In the genomic region with DNA sequence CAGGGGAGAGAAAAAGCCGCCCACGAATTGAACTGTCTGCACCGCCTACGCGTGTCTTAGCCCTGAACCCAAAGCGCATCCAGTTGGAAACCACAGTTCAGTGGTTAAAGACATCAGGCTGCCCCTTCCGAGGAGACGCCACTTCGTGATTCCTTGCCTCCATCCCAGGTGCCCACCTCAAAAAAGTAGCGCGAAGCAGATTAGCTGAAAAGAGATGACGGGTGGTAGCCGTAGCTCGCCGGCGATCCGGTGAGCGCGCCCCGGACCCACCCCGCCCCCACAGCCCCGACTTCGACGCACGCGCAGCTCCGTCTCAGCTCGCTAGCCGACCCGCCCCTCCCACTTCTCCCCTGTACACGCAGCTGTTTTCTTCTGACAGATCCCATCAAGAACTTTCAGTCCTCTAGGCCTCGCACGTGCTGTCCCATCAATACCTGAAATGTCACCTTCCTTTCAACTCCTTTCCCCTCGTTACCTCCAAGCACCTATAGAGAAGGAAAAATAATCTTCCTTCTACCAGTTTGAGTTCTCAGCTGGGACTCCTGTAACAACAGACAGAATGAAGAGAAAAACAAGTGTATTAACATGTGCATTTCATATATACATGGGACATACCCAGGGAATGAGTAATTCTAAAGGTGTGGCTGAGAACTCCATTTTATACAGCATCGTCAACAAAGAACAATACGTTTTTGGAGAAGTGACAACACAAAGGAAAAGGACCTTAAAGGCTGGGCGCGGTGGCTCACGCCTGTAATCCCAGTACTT, we compare ENCODE assay signal across 1 cellular context.
TF ChIP-seq lines count a peak whose summit lies in the region.

No MANE protein-coding gene starts in this region.

TF ChIP-seq in K562, 482 proteins besides CTCF, POLR2A, EP300 and RAD21 (continued from another document and continues in another):
- TF ChIP-seq PREB (CRISPR knock-in tag; IDR thresholded peaks at IDR 0.05) (no peak), TCF15 (CRISPR knock-in tag; IDR thresholded peaks at IDR 0.05) (no peak), SIX5 (IDR thresholded peaks at IDR 0.05; ENCODE audit: borderline replicate concordance in 1 of 2, insufficient read depth in 1 of 2, low read depth in 1 of 2, low read length in 2 of 2) (no peak), STAT5A (IDR thresholded peaks at IDR 0.05; ENCODE audit: borderline replicate concordance, low read length) (no peak), SLC30A9 (CRISPR knock-in tag; IDR thresholded peaks at IDR 0.05) (no peak), KLF16 (IDR thresholded peaks at IDR 0.05) (0 out of 2 replicates have a peak, but pooled peaks have one; percentile 21), THAP7 (CRISPR knock-in tag; IDR thresholded peaks at IDR 0.05) (no peak), MTA3 (IDR thresholded peaks at IDR 0.05; ENCODE audit: borderline replicate concordance) (no peak), SREBF2 (CRISPR knock-in tag; IDR thresholded peaks at IDR 0.05) (no peak), STAT5B (CRISPR knock-in tag; IDR thresholded peaks at IDR 0.05) (no peak), MED1 (CRISPR knock-in tag; IDR thresholded peaks at IDR 0.05; ENCODE audit: borderline replicate concordance) (no peak), ZNF583 (CRISPR knock-in tag; IDR thresholded peaks at IDR 0.05) (no peak), CREB1 (IDR thresholded peaks at IDR 0.05) (no peak), CREB1 (CRISPR knock-in tag; IDR thresholded peaks at IDR 0.05) (no peak), TBP (optimal IDR thresholded peaks at IDR 0.05; ENCODE audit: low read depth, low read length) (no peak), MTA1 (IDR thresholded peaks at IDR 0.05; ENCODE audit: borderline replicate concordance) (no peak), CHD2 (IDR thresholded peaks at IDR 0.05; ENCODE audit: low read depth, low read length) (no peak), RNF2 (IDR thresholded peaks at IDR 0.05) (no peak; the same call in 1 of the 2 replicates), ZNF57 (CRISPR knock-in tag; IDR thresholded peaks at IDR 0.05) (no peak), HOXB6 (CRISPR knock-in tag; IDR thresholded peaks at IDR 0.05; ENCODE audit: borderline replicate concordance) (no peak), ETS1 (conservative IDR thresholded peaks at IDR 0.05; ENCODE audit: control insufficient read depth, low read depth, low read length) (no peak), CREM (IDR thresholded peaks at IDR 0.05; ENCODE audit: low read depth) (peak; percentile 65), PTRF (tag; IDR thresholded peaks at IDR 0.05) (no peak), PHB2 (IDR thresholded peaks at IDR 0.05; ENCODE audit: low read depth) (no peak; the same call in 1 of the 2 replicates), ZNF274 (IDR thresholded peaks at IDR 0.05; ENCODE audit: borderline replicate concordance, low read depth, low read length) (no peak; the same call in 1 of the 2 replicates), TCF7L2 (IDR thresholded peaks at IDR 0.05; ENCODE audit: low read depth, low read length) (no peak), MAFF (IDR thresholded peaks at IDR 0.05; ENCODE audit: low read length) (no peak), TARDBP (IDR thresholded peaks at IDR 0.05) (peak; percentile 48; the same call in 1 of the 2 replicates), MAZ (CRISPR knock-in tag; conservative IDR thresholded peaks at IDR 0.05 in 1 of 2, IDR thresholded peaks at IDR 0.05 in 1 of 2) (peak; percentile 11 to 50; a peak in 2 of 4 replicates), NCOA2 (IDR thresholded peaks at IDR 0.05; ENCODE audit: partially characterized antibody in 2 of 2) (no peak)
- TF ChIP-seq, protein P1, sequence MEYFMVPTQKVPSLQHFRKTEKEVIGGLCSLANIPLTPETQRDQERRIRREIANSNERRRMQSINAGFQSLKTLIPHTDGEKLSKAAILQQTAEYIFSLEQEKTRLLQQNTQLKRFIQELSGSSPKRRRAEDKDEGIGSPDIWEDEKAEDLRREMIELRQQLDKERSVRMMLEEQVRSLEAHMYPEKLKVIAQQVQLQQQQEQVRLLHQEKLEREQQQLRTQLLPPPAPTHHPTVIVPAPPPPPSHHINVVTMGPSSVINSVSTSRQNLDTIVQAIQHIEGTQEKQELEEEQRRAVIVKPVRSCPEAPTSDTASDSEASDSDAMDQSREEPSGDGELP (CRISPR knock-in tag; IDR thresholded peaks at IDR 0.05; ENCODE audit: borderline replicate concordance), result peak; percentile 93
- TF ChIP-seq, protein P2, sequence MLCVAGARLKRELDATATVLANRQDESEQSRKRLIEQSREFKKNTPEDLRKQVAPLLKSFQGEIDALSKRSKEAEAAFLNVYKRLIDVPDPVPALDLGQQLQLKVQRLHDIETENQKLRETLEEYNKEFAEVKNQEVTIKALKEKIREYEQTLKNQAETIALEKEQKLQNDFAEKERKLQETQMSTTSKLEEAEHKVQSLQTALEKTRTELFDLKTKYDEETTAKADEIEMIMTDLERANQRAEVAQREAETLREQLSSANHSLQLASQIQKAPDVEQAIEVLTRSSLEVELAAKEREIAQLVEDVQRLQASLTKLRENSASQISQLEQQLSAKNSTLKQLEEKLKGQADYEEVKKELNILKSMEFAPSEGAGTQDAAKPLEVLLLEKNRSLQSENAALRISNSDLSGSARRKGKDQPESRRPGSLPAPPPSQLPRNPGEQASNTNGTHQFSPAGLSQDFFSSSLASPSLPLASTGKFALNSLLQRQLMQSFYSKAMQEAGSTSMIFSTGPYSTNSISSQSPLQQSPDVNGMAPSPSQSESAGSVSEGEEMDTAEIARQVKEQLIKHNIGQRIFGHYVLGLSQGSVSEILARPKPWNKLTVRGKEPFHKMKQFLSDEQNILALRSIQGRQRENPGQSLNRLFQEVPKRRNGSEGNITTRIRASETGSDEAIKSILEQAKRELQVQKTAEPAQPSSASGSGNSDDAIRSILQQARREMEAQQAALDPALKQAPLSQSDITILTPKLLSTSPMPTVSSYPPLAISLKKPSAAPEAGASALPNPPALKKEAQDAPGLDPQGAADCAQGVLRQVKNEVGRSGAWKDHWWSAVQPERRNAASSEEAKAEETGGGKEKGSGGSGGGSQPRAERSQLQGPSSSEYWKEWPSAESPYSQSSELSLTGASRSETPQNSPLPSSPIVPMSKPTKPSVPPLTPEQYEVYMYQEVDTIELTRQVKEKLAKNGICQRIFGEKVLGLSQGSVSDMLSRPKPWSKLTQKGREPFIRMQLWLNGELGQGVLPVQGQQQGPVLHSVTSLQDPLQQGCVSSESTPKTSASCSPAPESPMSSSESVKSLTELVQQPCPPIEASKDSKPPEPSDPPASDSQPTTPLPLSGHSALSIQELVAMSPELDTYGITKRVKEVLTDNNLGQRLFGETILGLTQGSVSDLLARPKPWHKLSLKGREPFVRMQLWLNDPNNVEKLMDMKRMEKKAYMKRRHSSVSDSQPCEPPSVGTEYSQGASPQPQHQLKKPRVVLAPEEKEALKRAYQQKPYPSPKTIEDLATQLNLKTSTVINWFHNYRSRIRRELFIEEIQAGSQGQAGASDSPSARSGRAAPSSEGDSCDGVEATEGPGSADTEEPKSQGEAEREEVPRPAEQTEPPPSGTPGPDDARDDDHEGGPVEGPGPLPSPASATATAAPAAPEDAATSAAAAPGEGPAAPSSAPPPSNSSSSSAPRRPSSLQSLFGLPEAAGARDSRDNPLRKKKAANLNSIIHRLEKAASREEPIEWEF (CRISPR knock-in tag; IDR thresholded peaks at IDR 0.05), result no peak
- TF ChIP-seq, protein P3, sequence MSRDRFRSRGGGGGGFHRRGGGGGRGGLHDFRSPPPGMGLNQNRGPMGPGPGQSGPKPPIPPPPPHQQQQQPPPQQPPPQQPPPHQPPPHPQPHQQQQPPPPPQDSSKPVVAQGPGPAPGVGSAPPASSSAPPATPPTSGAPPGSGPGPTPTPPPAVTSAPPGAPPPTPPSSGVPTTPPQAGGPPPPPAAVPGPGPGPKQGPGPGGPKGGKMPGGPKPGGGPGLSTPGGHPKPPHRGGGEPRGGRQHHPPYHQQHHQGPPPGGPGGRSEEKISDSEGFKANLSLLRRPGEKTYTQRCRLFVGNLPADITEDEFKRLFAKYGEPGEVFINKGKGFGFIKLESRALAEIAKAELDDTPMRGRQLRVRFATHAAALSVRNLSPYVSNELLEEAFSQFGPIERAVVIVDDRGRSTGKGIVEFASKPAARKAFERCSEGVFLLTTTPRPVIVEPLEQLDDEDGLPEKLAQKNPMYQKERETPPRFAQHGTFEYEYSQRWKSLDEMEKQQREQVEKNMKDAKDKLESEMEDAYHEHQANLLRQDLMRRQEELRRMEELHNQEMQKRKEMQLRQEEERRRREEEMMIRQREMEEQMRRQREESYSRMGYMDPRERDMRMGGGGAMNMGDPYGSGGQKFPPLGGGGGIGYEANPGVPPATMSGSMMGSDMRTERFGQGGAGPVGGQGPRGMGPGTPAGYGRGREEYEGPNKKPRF (IDR thresholded peaks at IDR 0.05; ENCODE audit: low read depth, low read length), result no peak
- TF ChIP-seq, protein P4, sequence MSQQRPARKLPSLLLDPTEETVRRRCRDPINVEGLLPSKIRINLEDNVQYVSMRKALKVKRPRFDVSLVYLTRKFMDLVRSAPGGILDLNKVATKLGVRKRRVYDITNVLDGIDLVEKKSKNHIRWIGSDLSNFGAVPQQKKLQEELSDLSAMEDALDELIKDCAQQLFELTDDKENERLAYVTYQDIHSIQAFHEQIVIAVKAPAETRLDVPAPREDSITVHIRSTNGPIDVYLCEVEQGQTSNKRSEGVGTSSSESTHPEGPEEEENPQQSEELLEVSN (IDR thresholded peaks at IDR 0.05; ENCODE audit: borderline replicate concordance in 1 of 2, extremely low read depth in 1 of 2, insufficient read depth in 1 of 2, insufficient read length in 1 of 2, low read depth in 1 of 2, low read length in 1 of 2, poor library complexity in 1 of 2, severe bottlenecking in 1 of 2), result peak; percentile 29 to 66
- TF ChIP-seq, protein P5, sequence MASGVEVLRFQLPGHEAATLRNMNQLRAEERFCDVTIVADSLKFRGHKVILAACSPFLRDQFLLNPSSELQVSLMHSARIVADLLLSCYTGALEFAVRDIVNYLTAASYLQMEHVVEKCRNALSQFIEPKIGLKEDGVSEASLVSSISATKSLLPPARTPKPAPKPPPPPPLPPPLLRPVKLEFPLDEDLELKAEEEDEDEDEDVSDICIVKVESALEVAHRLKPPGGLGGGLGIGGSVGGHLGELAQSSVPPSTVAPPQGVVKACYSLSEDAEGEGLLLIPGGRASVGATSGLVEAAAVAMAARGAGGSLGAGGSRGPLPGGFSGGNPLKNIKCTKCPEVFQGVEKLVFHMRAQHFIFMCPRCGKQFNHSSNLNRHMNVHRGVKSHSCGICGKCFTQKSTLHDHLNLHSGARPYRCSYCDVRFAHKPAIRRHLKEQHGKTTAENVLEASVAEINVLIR (CRISPR knock-in tag; IDR thresholded peaks at IDR 0.05), result no peak
- TF ChIP-seq, protein P6, sequence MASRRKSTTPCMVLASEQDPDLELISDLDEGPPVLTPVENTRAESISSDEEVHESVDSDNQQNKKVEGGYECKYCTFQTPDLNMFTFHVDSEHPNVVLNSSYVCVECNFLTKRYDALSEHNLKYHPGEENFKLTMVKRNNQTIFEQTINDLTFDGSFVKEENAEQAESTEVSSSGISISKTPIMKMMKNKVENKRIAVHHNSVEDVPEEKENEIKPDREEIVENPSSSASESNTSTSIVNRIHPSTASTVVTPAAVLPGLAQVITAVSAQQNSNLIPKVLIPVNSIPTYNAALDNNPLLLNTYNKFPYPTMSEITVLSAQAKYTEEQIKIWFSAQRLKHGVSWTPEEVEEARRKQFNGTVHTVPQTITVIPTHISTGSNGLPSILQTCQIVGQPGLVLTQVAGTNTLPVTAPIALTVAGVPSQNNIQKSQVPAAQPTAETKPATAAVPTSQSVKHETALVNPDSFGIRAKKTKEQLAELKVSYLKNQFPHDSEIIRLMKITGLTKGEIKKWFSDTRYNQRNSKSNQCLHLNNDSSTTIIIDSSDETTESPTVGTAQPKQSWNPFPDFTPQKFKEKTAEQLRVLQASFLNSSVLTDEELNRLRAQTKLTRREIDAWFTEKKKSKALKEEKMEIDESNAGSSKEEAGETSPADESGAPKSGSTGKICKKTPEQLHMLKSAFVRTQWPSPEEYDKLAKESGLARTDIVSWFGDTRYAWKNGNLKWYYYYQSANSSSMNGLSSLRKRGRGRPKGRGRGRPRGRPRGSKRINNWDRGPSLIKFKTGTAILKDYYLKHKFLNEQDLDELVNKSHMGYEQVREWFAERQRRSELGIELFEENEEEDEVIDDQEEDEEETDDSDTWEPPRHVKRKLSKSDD (conservative IDR thresholded peaks at IDR 0.05; ENCODE audit: low read length), result no peak
- TF ChIP-seq, protein P7, sequence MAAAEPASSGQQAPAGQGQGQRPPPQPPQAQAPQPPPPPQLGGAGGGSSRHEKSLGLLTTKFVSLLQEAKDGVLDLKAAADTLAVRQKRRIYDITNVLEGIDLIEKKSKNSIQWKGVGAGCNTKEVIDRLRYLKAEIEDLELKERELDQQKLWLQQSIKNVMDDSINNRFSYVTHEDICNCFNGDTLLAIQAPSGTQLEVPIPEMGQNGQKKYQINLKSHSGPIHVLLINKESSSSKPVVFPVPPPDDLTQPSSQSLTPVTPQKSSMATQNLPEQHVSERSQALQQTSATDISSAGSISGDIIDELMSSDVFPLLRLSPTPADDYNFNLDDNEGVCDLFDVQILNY (CRISPR knock-in tag; IDR thresholded peaks at IDR 0.05), result no peak
